ENCODE assay signal across 24 cellular contexts in the genomic region with DNA sequence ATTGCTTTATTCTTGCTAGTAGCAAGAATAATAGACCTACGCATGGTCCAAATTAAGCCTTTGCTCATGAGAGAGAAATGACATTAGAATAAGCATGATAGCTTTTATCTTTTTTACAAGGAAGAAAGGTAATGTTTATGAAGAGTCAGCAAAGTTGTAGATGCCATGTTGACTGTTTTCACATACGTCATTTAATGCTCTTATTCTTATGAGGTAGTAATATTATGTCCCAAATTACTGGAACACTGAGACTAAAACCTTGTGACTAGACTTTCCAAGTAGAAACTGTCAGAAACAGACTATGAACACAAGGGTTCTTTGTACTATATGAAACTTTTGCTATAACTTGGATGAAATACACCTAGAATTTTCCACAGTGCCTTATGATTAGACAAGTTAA.
DNase-seq lines count a peak whose midpoint lies in the region; ATAC-seq, FAIRE-seq and TF ChIP-seq lines count a peak whose summit lies in the region.
"Had no signal": no experiment of that assay in that cellular context is flagged by ENCODE, and none has a peak within 500 bp of the region (broad histone marks: within the 10 kb centered on the region; RNA-seq: fewer than 3 reads in every experiment).

No MANE protein-coding gene starts in this region.

- no peak for TF ChIP-seq EP300 in HepG2 (IDR thresholded peaks at IDR 0.05; ENCODE audit: low read depth in 2 of 2, low read length in 2 of 2)
- no peak for TF ChIP-seq EP300 in HepG2 (CRISPR knock-in tag; IDR thresholded peaks at IDR 0.05; ENCODE audit: borderline replicate concordance)

- POLR2A ChIA-PET in HepG2 (lab: Yijun Ruan, JAX) (no interaction called here), PC-9 (lab: Charles Lee; ENCODE audit: unreplicated experiment) (interaction anchor here (0.6 kb wide), 1 partner anchor 14 kb away, joined by 18 read pairs; no protein-coding TSS in a partner anchor)

- TF ChIP-seq RAD21 in HepG2 (CRISPR knock-in tag; IDR thresholded peaks at IDR 0.05) = no peak

- in situ Hi-C loops in HepG2 (cut with HindIII; ENCODE audit: extremely low pct_ligation_motif_present, low pct_unique_long_range_greater_than_20kb) = no loop called here

- CTCF ChIA-PET in HepG2 (lab: Yijun Ruan, JAX; ENCODE audit: low intra/inter-chr PET ratio, low total read pairs) = no interaction called here
- CTCF ChIA-PET in PC-9 (lab: Charles Lee) = interaction anchor here (0.6 kb wide), 1 partner anchor 117 kb away, joined by 14 read pairs; no protein-coding TSS in a partner anchor

- H3K4me1 ChIP-seq in HepG2 (ENCODE audit: insufficient read depth, low read length) (no peaks in the 10 kb centered on the region), right lobe of liver (no peaks in the 10 kb centered on the region), PC-9 (replicated peaks; ENCODE audit: insufficient read depth) (no peaks in the 10 kb centered on the region)
- H3K4me1 ChIP-seq: BE2C, BLaER1 had no signal

- H3K4me3 ChIP-seq in HepG2 (replicated peaks in 1 of 3; ENCODE audit: insufficient read depth in 1 of 3, low read depth in 2 of 3, low read length in 3 of 3) (no peak overlapping the region), right lobe of liver (no peak overlapping the region), PC-9 (no peak overlapping the region)
- H3K4me3 ChIP-seq: BLaER1, GM12878 had no signal

- H2AFZ ChIP-seq in HepG2 (ENCODE audit: low read length) (no peak overlapping the region), PC-9 (peak overlapping the region; percentile 3; the same call in 1 of the 2 replicates)

- H3K4me2 ChIP-seq in HepG2 (ENCODE audit: low read depth, low read length) (no peak overlapping the region), PC-9 (no peak overlapping the region)
- H3K4me2 ChIP-seq: BLaER1 had no signal

- FAIRE-seq in HepG2 (lab: Jason Lieb, UNC) = no peak
- FAIRE-seq: GM12878, GM12892, GM18507 had no signal

- no peak overlapping the region for H3K9ac ChIP-seq in HepG2 (ENCODE audit: insufficient read depth, low read depth, low read length)
- H3K9ac ChIP-seq: BLaER1 had no signal

- TF ChIP-seq POLR2A in HepG2 (IDR thresholded peaks at IDR 0.05; ENCODE audit: insufficient read depth in 1 of 2, low read depth in 2 of 2, low read length in 2 of 2) = no peak
- no peak for TF ChIP-seq POLR2A in right lobe of liver (IDR thresholded peaks at IDR 0.05)

- intact Hi-C loops in HepG2 (cut with micrococcal nuclease; ENCODE audit: unreplicated experiment) (no loop called here), right lobe of liver (cut with DNase I) (no loop called here), PC-9 (cut with micrococcal nuclease; ENCODE audit: unreplicated experiment) (no loop called here)

- no peaks in the 10 kb centered on the region for H3F3A ChIP-seq in PC-9 (ENCODE audit: insufficient read depth, low read depth)

- no peaks in the 10 kb centered on the region for H3K9me2 ChIP-seq in PC-9 (ENCODE audit: insufficient read depth)

- H3K79me2 ChIP-seq in HepG2 (ENCODE audit: insufficient read depth, low read length) (no peaks in the 10 kb centered on the region), PC-9 (ENCODE audit: low read depth) (no peaks in the 10 kb centered on the region)

- H3K27me3 ChIP-seq in HepG2 (ENCODE audit: control insufficient read depth in 1 of 2, insufficient read depth in 2 of 2, low read length in 2 of 2) = no peaks in the 10 kb centered on the region
- H3K27me3 ChIP-seq in right lobe of liver = no peaks in the 10 kb centered on the region
- no peaks in the 10 kb centered on the region for H3K27me3 ChIP-seq in PC-9 (ENCODE audit: insufficient read depth, low read depth)
- H3K27me3 ChIP-seq: BE2C, BLaER1 had no signal

- no TSS peak for BruUV-seq in HepG2 (replicated peaks; lab: Mats Ljungman, UMichigan)
- BruUV-seq in PC-9 (replicated peaks; lab: Mats Ljungman, UMichigan) = no TSS peak

- no peaks in the 10 kb centered on the region for H3K9me3 ChIP-seq in HepG2 (ENCODE audit: low read length)
- H3K9me3 ChIP-seq in right lobe of liver = no peaks in the 10 kb centered on the region
- H3K9me3 ChIP-seq in PC-9 (ENCODE audit: insufficient read depth, low read depth) = no peaks in the 10 kb centered on the region
- H3K9me3 ChIP-seq: BE2C, BLaER1 had no signal

- H4K20me1 ChIP-seq in HepG2 (ENCODE audit: insufficient read depth, low read length) (no peaks in the 10 kb centered on the region), PC-9 (ENCODE audit: insufficient read depth) (no peaks in the 10 kb centered on the region)
- H4K20me1 ChIP-seq: BLaER1 had no signal

- no peak for TF ChIP-seq CTCF in HepG2 (CRISPR knock-in tag; IDR thresholded peaks at IDR 0.05)
- no peak for TF ChIP-seq CTCF in right lobe of liver (IDR thresholded peaks at IDR 0.05)
- TF ChIP-seq CTCF in PC-9 (conservative IDR thresholded peaks at IDR 0.05) = no peak

- ATAC-seq in HepG2 (no peak), right lobe of liver (no peak), GM21529 (IDR thresholded peaks at IDR 0.05; ENCODE audit: unreplicated experiment) (no peak), GM21381 (IDR thresholded peaks at IDR 0.05; ENCODE audit: unreplicated experiment) (no peak)
- ATAC-seq: CD8-positive, alpha-beta T cell; GM12878 had no signal

- 31% methylated on average over 2 of the region's 2 CpGs for WGBS in HepG2 (ENCODE audit: low lambda C conversion rate)
- WGBS in right lobe of liver (ENCODE audit: insufficient coverage, low coverage, low lambda C conversion rate, missing lambda C conversion rate) = 45% methylated on average over 2 of the region's 2 CpGs

- no peak for DNase-seq in HepG2 (ENCODE audit: low spot score)
- no peak for DNase-seq in right lobe of liver
- DNase-seq in PC-9 = no peak
- peak; percentile 35 for DNase-seq in foreskin melanocyte
- DNase-seq in NAMALWA (ENCODE audit: low spot score) = no peak
- DNase-seq: ACHN; BE2C; CD4-positive, alpha-beta T cell; CD8-positive, alpha-beta T cell; DMS 273 treated with DMSO at 0.1 percent for 48 hours; DMS153; DMS53; DMS79; DND-41; EL; GDM1 had no signal

- H3K27ac ChIP-seq in HepG2 (ENCODE audit: extremely low read length, insufficient read depth, low read length) (no peak overlapping the region), right lobe of liver (no peak overlapping the region), PC-9 (no peak overlapping the region)
- H3K27ac ChIP-seq: 22Rv1, BLaER1, C4-2B had no signal

- H3K36me3 ChIP-seq in HepG2 (replicated peaks in 1 of 2; ENCODE audit: control insufficient read depth in 1 of 2, insufficient read depth in 2 of 2, low read length in 2 of 2) = no peaks in the 10 kb centered on the region
- H3K36me3 ChIP-seq in right lobe of liver = no peaks in the 10 kb centered on the region
- H3K36me3 ChIP-seq in PC-9 (ENCODE audit: low read depth) = no peaks in the 10 kb centered on the region
- H3K36me3 ChIP-seq: BE2C, BLaER1 had no signal

TF ChIP-seq in HepG2, 621 proteins besides CTCF, POLR2A, EP300 and RAD21:
- TF ChIP-seq MAFK (conservative IDR thresholded peaks at IDR 0.05 in 1 of 2, IDR thresholded peaks at IDR 0.05 in 1 of 2; ENCODE audit: low read length in 2 of 2) (peak; percentile 61 to 76; a peak in 3 of 4 replicates), RBFOX2 (IDR thresholded peaks at IDR 0.05; ENCODE audit: low read depth, low read length) (no peak), ZHX2 (IDR thresholded peaks at IDR 0.05; ENCODE audit: low read depth) (no peak), ZHX2 (CRISPR knock-in tag; IDR thresholded peaks at IDR 0.05; ENCODE audit: borderline replicate concordance) (no peak), CREB1 (IDR thresholded peaks at IDR 0.05) (peak; percentile 54; the same call in 1 of the 2 replicates), CREB1 (CRISPR knock-in tag; IDR thresholded peaks at IDR 0.05) (no peak), MAFF (IDR thresholded peaks at IDR 0.05; ENCODE audit: low read depth, low read length) (peak; percentile 72)
